20 cellular contexts compared by ENCODE assay signal in genomic region chr17:61254894-61255293, GRCh38.
DNase-seq lines count a peak whose midpoint lies in the region; ATAC-seq and TF ChIP-seq lines count a peak whose summit lies in the region.
"Had no signal": no experiment of that assay in that cellular context is flagged by ENCODE, and none has a peak within 500 bp of the region (broad histone marks: within the 10 kb centered on the region; RNA-seq: fewer than 3 reads in every experiment).

No MANE protein-coding gene starts in this region.

- H3K9me3 Mint-ChIP-seq in stimulated activated naive CD8-positive, alpha-beta T cell treated with anti-CD3 and anti-CD28 coated beads, Interleukin-15, amount 100 ng/mL, for 72 hours: no peaks in the 10 kb centered on the region
- H3K9me3 Mint-ChIP-seq: CD8-positive, alpha-beta T cell had no signal

- H3K27me3 Mint-ChIP-seq in stimulated activated naive CD8-positive, alpha-beta T cell treated with anti-CD3 and anti-CD28 coated beads, Interleukin-15, amount 100 ng/mL, for 72 hours: no peaks in the 10 kb centered on the region

- no peak overlapping the region for H3K4me3 ChIP-seq in cardiac muscle cell
- no peak overlapping the region for H3K4me3 ChIP-seq in heart left ventricle
- no peak overlapping the region for H3K4me3 ChIP-seq in neutrophil (ENCODE audit: low read depth in 1 of 2, low read length in 1 of 2)
- no peak overlapping the region for H3K4me3 ChIP-seq in tibial artery
- H3K4me3 ChIP-seq: BLaER1, PC-9 had no signal

- H3K4me3 Mint-ChIP-seq in stimulated activated naive CD8-positive, alpha-beta T cell treated with anti-CD3 and anti-CD28 coated beads, Interleukin-15, amount 100 ng/mL, for 72 hours: no peak overlapping the region
- H3K4me3 Mint-ChIP-seq: CD8-positive, alpha-beta T cell had no signal

- no peak for TF ChIP-seq POLR2A in heart left ventricle (IDR thresholded peaks at IDR 0.05)

- peaks cover 57% of the 10 kb centered on the region for H3K4me1 ChIP-seq in cardiac muscle cell (ENCODE audit: low read depth)
- H3K4me1 ChIP-seq in heart left ventricle: peaks cover 0 to 46% (median 27%) of the 10 kb centered on the region in 12 donors
- peaks cover 58 to 66% of the 10 kb centered on the region in 2 experiments for H3K4me1 ChIP-seq in neutrophil (ENCODE audit: control insufficient read depth in 1 of 2, insufficient read depth in 1 of 2, low read depth in 1 of 2, low read length in 1 of 2)
- H3K4me1 ChIP-seq in tibial artery: peaks cover 9 to 74% (median 42%) of the 10 kb centered on the region in 4 donors

- H3K27me3 ChIP-seq in cardiac muscle cell (no peaks in the 10 kb centered on the region), heart left ventricle (no peaks in the 10 kb centered on the region), neutrophil (no peaks in the 10 kb centered on the region), tibial artery (no peaks in the 10 kb centered on the region)
- H3K27me3 ChIP-seq: BLaER1 had no signal

- ATAC-seq in heart left ventricle: no peak
- no peak for ATAC-seq in stimulated activated naive CD8-positive, alpha-beta T cell treated with anti-CD3 and anti-CD28 coated beads, Interleukin-15, amount 100 ng/mL, for 72 hours
- ATAC-seq: CD8-positive, alpha-beta T cell; Right ventricle myocardium inferior had no signal

- H3K9me3 ChIP-seq in cardiac muscle cell (ENCODE audit: low read depth) (no peaks in the 10 kb centered on the region), heart left ventricle (no peaks in the 10 kb centered on the region), neutrophil (no peaks in the 10 kb centered on the region), tibial artery (no peaks in the 10 kb centered on the region)
- H3K9me3 ChIP-seq: BLaER1 had no signal

- DNase-seq in cardiac muscle cell (ENCODE audit: low read depth in 1 of 2, low spot score in 1 of 2) (no peak), heart left ventricle (no peak), globus pallidus (ENCODE audit: low spot score) (peak; percentile 38), tibial artery (no peak), MV-4-11 (lab: John Stamatoyannopoulos, UW) (no peak), RPMI8226 (no peak)
- no peak for DNase-seq in stimulated activated naive CD8-positive, alpha-beta T cell treated with anti-CD3 and anti-CD28 coated beads, Interleukin-15, amount 100 ng/mL, for 72 hours
- DNase-seq: 8988T; CD8-positive, alpha-beta T cell; GOT3; KG1; NCI-H1048; NCI-H1436 treated with DMSO at 0.1 percent for 48 hours; NCI-H2029 treated with DMSO at 0.1 percent for 48 hours; NCI-H2171 treated with DMSO at 0.1 percent for 48 hours; NCI-H82; PC-9 had no signal

- H3K36me3 ChIP-seq in cardiac muscle cell (no peaks in the 10 kb centered on the region), heart left ventricle (no peaks in the 10 kb centered on the region), neutrophil (no peaks in the 10 kb centered on the region), tibial artery (no peaks in the 10 kb centered on the region)
- H3K36me3 ChIP-seq: BLaER1 had no signal

- intact Hi-C loops in heart left ventricle (cut with DNase I) (loop anchor here in 5 of 10 donors (5.0 to 10.0 kb wide), 7 partner anchors 48 to 250 kb away; partner anchors contain the start of gene TBX2 (in 2 of the 5)), tibial artery (cut with DNase I; ENCODE audit: low total_unique reads) (loop anchor here (10.0 kb wide), 1 partner anchor 50 kb away; no protein-coding TSS in a partner anchor)

- peak overlapping the region; percentile 45 for H3K27ac ChIP-seq in cardiac muscle cell
- H3K27ac ChIP-seq in heart left ventricle: peak overlapping the region in 3 of 12 donors; percentile 4 to 81 (median 38)
- peak overlapping the region; percentile 16 for H3K27ac ChIP-seq in neutrophil
- H3K27ac ChIP-seq in tibial artery: peak overlapping the region; percentile 78 to 89
- H3K27ac ChIP-seq: BLaER1, PC-9 had no signal

- TF ChIP-seq CTCF in cardiac muscle cell (IDR thresholded peaks at IDR 0.05; ENCODE audit: low read depth, low read length): no peak
- TF ChIP-seq CTCF in heart left ventricle (IDR thresholded peaks at IDR 0.05): no peak
- no peak for TF ChIP-seq CTCF in neutrophil (IDR thresholded peaks at IDR 0.05)
- TF ChIP-seq CTCF in tibial artery (IDR thresholded peaks at IDR 0.05): no peak

- no peak overlapping the region for H3K27ac Mint-ChIP-seq in stimulated activated naive CD8-positive, alpha-beta T cell treated with anti-CD3 and anti-CD28 coated beads, Interleukin-15, amount 100 ng/mL, for 72 hours
- H3K27ac Mint-ChIP-seq: CD8-positive, alpha-beta T cell had no signal

- H3K4me1 Mint-ChIP-seq in stimulated activated naive CD8-positive, alpha-beta T cell treated with anti-CD3 and anti-CD28 coated beads, Interleukin-15, amount 100 ng/mL, for 72 hours: peaks cover 25% of the 10 kb centered on the region

- WGBS in heart left ventricle, 4 donors: 64 to 82% (median 73%) methylated on average over 1 of the region's 1 CpG
